ENCODE assay signal across 23 cellular contexts in the genomic region with DNA sequence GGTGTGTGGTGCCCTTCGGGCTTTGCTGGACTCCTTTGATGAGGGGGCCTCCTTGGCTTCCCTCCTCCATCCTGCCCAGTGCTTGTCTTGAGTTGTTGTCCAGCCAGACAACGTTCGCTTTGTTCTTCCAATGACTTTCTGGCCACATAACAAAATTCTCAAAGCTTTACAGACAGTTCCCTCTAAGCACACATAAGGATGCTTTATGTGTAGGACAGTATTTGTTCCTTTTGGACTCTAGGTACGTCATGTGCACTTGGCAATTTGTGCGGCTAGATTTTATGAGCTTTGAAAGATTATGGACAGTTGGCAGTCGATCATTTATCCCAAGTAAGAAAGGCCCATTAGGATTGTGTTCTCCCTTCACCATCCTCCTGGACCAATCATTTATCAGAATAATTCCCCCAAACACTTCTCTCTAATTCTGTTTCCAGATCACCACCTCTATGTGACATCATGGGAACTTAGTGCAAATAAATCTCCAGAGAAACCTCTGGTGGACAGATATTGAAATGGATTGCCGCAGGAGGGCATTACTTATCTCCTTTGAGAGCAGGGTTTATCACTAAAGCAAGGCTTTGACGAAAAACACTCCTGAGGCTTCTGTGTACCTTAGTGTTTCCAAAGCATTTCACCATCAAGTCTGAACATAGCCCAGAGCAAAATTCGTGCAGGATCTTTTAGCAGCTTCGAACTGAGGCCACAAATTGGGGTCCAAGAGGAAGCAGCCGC.
A peak's percentile ranks its signal among the peaks of the same experiment; 100 is the strongest.
DNase-seq lines count a peak whose midpoint lies in the region; ATAC-seq and TF ChIP-seq lines count a peak whose summit lies in the region.
"Had no signal": no experiment of that assay in that cellular context is flagged by ENCODE, and none has a peak within 500 bp of the region (broad histone marks: within the 10 kb centered on the region; RNA-seq: fewer than 3 reads in every experiment).

No MANE protein-coding gene starts in this region.

- no peak overlapping the region for H3K27ac Mint-ChIP-seq in GM23338
- H3K27ac Mint-ChIP-seq in activated naive CD8-positive, alpha-beta T cell treated with anti-CD3 and anti-CD28 coated beads, Interleukin-2, amount 50 U/mL, for 24 hours, result no peak overlapping the region
- H3K27ac Mint-ChIP-seq: CD4-positive, alpha-beta memory T cell had no signal

- H3K36me3 ChIP-seq in GM23338 (ENCODE audit: insufficient read depth) (no peaks in the 10 kb centered on the region), prostate gland (no peaks in the 10 kb centered on the region)
- H3K36me3 ChIP-seq: BLaER1 had no signal

- H3K4me3 ChIP-seq in GM23338 (no peak overlapping the region), fibroblast of the aortic adventitia (ENCODE audit: low read depth, low read length) (no peak overlapping the region), prostate gland (no peak overlapping the region)
- H3K4me3 ChIP-seq: BLaER1, GM23248 had no signal

- H3K4me3 Mint-ChIP-seq in GM23338, result no peak overlapping the region
- no peak overlapping the region for H3K4me3 Mint-ChIP-seq in activated naive CD8-positive, alpha-beta T cell treated with anti-CD3 and anti-CD28 coated beads, Interleukin-2, amount 50 U/mL, for 24 hours
- H3K4me3 Mint-ChIP-seq: CD4-positive, alpha-beta memory T cell had no signal

- no peaks in the 10 kb centered on the region for H4K20me1 ChIP-seq in GM23338 (replicated peaks; ENCODE audit: insufficient read depth)
- H4K20me1 ChIP-seq: BLaER1 had no signal

- no peaks in the 10 kb centered on the region for H3F3A ChIP-seq in GM23338 (replicated peaks; ENCODE audit: low read depth)

- TF ChIP-seq POLR2A in prostate gland (IDR thresholded peaks at IDR 0.05), result no peak

- H2AFZ ChIP-seq in GM23338, result 0 out of 2 replicates have a peak overlapping the region, but pooled peaks have one; percentile 18
- H2AFZ ChIP-seq: GM23248 had no signal

- no peaks in the 10 kb centered on the region for H3K27me3 ChIP-seq in GM23338 (ENCODE audit: insufficient read depth)
- no peaks in the 10 kb centered on the region for H3K27me3 ChIP-seq in prostate gland (replicated peaks; ENCODE audit: insufficient read depth)
- H3K27me3 ChIP-seq: BLaER1 had no signal

- H3K4me2 ChIP-seq in GM23338, result no peak overlapping the region
- H3K4me2 ChIP-seq: BLaER1, KMS-11 had no signal

- WGBS in prostate gland, result 47% methylated on average over 11 of the region's 11 CpGs

- no peaks in the 10 kb centered on the region for H3K9me2 ChIP-seq in GM23338 (ENCODE audit: insufficient read depth)

- no peaks in the 10 kb centered on the region for H3K79me2 ChIP-seq in GM23338 (replicated peaks; ENCODE audit: insufficient read depth)

- ATAC-seq in GM23338 (no peak), HG02970 (IDR thresholded peaks at IDR 0.05; ENCODE audit: low FRiP score, unreplicated experiment) (no peak)
- no peak for ATAC-seq in activated naive CD8-positive, alpha-beta T cell treated with anti-CD3 and anti-CD28 coated beads, Interleukin-2, amount 50 U/mL, for 24 hours

- no peaks in the 10 kb centered on the region; the same call in 1 of the 2 replicates for H3K4me1 ChIP-seq in GM23338 (ENCODE audit: insufficient read depth)
- peaks cover 6% of the 10 kb centered on the region for H3K4me1 ChIP-seq in prostate gland (replicated peaks)
- H3K4me1 ChIP-seq: BLaER1 had no signal

- H3K9me3 Mint-ChIP-seq in GM23338, result no peaks in the 10 kb centered on the region
- no peaks in the 10 kb centered on the region for H3K9me3 Mint-ChIP-seq in activated naive CD8-positive, alpha-beta T cell treated with anti-CD3 and anti-CD28 coated beads, Interleukin-2, amount 50 U/mL, for 24 hours

- H3K4me1 Mint-ChIP-seq in GM23338, result peaks cover 4% of the 10 kb centered on the region
- no peaks in the 10 kb centered on the region for H3K4me1 Mint-ChIP-seq in activated naive CD8-positive, alpha-beta T cell treated with anti-CD3 and anti-CD28 coated beads, Interleukin-2, amount 50 U/mL, for 24 hours
- H3K4me1 Mint-ChIP-seq: CD4-positive, alpha-beta memory T cell had no signal

- TF ChIP-seq CTCF in GM23338 (conservative IDR thresholded peaks at IDR 0.05; ENCODE audit: low read depth in 2 of 2) (no peak), fibroblast of the aortic adventitia (IDR thresholded peaks at IDR 0.05; ENCODE audit: insufficient read depth, low read length) (no peak), prostate gland (IDR thresholded peaks at IDR 0.05) (peak in 2 of 4 experiments; percentile 1 to 67)

- no peaks in the 10 kb centered on the region for H3K9me3 ChIP-seq in prostate gland
- H3K9me3 ChIP-seq: BLaER1 had no signal

- DNase-seq in GM23338 (ENCODE audit: low spot score) (no peak), SK-N-DZ (ENCODE audit: low spot score) (peak; percentile 78), fibroblast of the aortic adventitia (ENCODE audit: low read depth) (peak; percentile 16), prostate gland (ENCODE audit: low spot score) (peak; percentile 80), NCI-H1417 treated with DMSO at 0.1 percent for 48 hours (lab: John Stamatoyannopoulos, UW) (no peak)
- no peak for DNase-seq in activated naive CD8-positive, alpha-beta T cell treated with anti-CD3 and anti-CD28 coated beads, Interleukin-2, amount 50 U/mL, for 24 hours
- DNase-seq: Calu3; CD4-positive, alpha-beta memory T cell; DMS153; GM23248; HCEC 1CT; NCI-H1105; NCI-H1694; NCI-H2081; NCI-H2171; NCI-H345; NCI-H524; NCI-H82; OCI-M1; Right ventricle myocardium superior had no signal

- no peaks in the 10 kb centered on the region for H3K27me3 Mint-ChIP-seq in GM23338 (ENCODE audit: insufficient read depth, low read depth, poor library complexity)
- no peaks in the 10 kb centered on the region for H3K27me3 Mint-ChIP-seq in activated naive CD8-positive, alpha-beta T cell treated with anti-CD3 and anti-CD28 coated beads, Interleukin-2, amount 50 U/mL, for 24 hours

- H3K27ac ChIP-seq in GM23338 (ENCODE audit: low read depth) (no peak overlapping the region), prostate gland (peak overlapping the region; percentile 90 to 92)
- H3K27ac ChIP-seq: BLaER1, KMS-11 had no signal

- no peaks in the 10 kb centered on the region for H3K36me3 Mint-ChIP-seq in GM23338 (ENCODE audit: low read depth)
- H3K36me3 Mint-ChIP-seq in activated naive CD8-positive, alpha-beta T cell treated with anti-CD3 and anti-CD28 coated beads, Interleukin-2, amount 50 U/mL, for 24 hours (ENCODE audit: low read depth), result no peaks in the 10 kb centered on the region
- H3K36me3 Mint-ChIP-seq: CD4-positive, alpha-beta memory T cell had no signal

- intact Hi-C loops in prostate gland (cut with DNase I), result no loop called here

TF ChIP-seq in GM23338, 12 proteins besides CTCF, POLR2A, EP300 and RAD21 (continues in another document):
- TF ChIP-seq NANOG (IDR thresholded peaks at IDR 0.05; ENCODE audit: borderline replicate concordance), result no peak
- TF ChIP-seq ZNF462 (CRISPR knock-in tag; IDR thresholded peaks at IDR 0.05), result no peak

Comparison
In these comparisons a context has a peak if more than half of its experiments do, and no peak if none do; other contexts are left out.
1. DNase-seq: peak in SK-N-DZ (single experiment), fibroblast of the aortic adventitia (single experiment) and prostate gland (single experiment); none in GM23338 (single experiment), activated naive CD8-positive, alpha-beta T cell treated with anti-CD3 and anti-CD28 coated beads, Interleukin-2, amount 50 U/mL, for 24 hours (single experiment) and NCI-H1417 treated with DMSO at 0.1 percent for 48 hours (single experiment).